8 cellular contexts compared by ENCODE assay signal in the genomic region with DNA sequence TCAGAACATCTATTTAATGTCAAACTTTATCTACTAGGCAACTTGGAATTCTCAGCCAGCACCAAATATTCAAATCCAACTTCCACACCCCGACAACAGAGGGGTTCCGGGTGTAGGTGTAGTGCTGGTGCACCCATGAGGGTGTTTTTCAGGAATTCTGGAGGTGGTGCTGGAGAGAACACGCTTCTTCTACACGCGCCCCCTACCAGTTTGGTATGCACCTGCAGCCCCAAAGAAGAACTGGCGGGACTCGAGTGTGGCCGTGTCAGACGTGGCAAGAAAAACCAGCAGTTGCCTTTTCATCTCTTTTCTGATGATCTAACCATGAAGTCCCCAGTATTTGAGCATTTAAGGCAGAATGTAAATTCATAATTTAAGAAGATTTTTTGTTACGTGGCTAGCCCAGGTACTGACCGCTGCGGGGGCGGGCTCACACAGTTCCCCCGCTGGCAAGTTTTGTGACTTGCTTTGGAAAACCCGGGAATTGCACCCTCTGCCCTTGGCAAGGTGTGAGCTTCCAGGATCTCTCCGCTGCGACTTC. TPM values are rescaled to one million over a fixed set of nuclear protein-coding genes. Genes with fewer than 3 reads are reported as not detected.
DNase-seq lines count a peak whose midpoint lies in the region; ATAC-seq and TF ChIP-seq lines count a peak whose summit lies in the region.

No MANE protein-coding gene starts in this region.

- DNase-seq in DMS 273 treated with DMSO at 0.1 percent for 48 hours (lab: John Stamatoyannopoulos, UW): peak; percentile 75
- peak; percentile 72 for DNase-seq in KBM-7
- DNase-seq in foreskin keratinocyte: peak in 1 of 2 donors; percentile 30
- DNase-seq in neural crest cell (ENCODE audit: low read depth, low spot score): peak; percentile 65
- DNase-seq in tibial nerve (ENCODE audit: low spot score in 2 of 2): peak in 1 of 2 donors; percentile 36

- H3K36me3 Mint-ChIP-seq in activated T-helper 17 cell treated with anti-CD3 and anti-CD28 coated beads, Interleukin-2, amount 50 U/mL, for 72 hours (ENCODE audit: low read depth): no peaks in the 10 kb centered on the region
- no peaks in the 10 kb centered on the region for H3K36me3 Mint-ChIP-seq in neural crest cell (ENCODE audit: low read depth)

- ATAC-seq in GM21717 (IDR thresholded peaks at IDR 0.05; ENCODE audit: unreplicated experiment): peak; percentile 57
- peak; percentile 70 for ATAC-seq in activated T-helper 17 cell treated with anti-CD3 and anti-CD28 coated beads, Interleukin-2, amount 50 U/mL, for 72 hours (replicated peaks)
- ATAC-seq in foreskin keratinocyte: peak; percentile 72

- H3K27me3 ChIP-seq in foreskin keratinocyte (peaks cover 60% of the 10 kb centered on the region), tibial nerve (no peaks in the 10 kb centered on the region)

- H3K4me3 Mint-ChIP-seq in activated T-helper 17 cell treated with anti-CD3 and anti-CD28 coated beads, Interleukin-2, amount 50 U/mL, for 72 hours: peak overlapping the region; percentile 79
- H3K4me3 Mint-ChIP-seq in neural crest cell: peak overlapping the region; percentile 94

- H3K4me1 Mint-ChIP-seq in activated T-helper 17 cell treated with anti-CD3 and anti-CD28 coated beads, Interleukin-2, amount 50 U/mL, for 72 hours: no peaks in the 10 kb centered on the region
- H3K4me1 Mint-ChIP-seq in neural crest cell: peaks cover 10% of the 10 kb centered on the region

- H3K27me3 Mint-ChIP-seq in activated T-helper 17 cell treated with anti-CD3 and anti-CD28 coated beads, Interleukin-2, amount 50 U/mL, for 72 hours: peaks cover 34% of the 10 kb centered on the region
- H3K27me3 Mint-ChIP-seq in neural crest cell (ENCODE audit: low read depth): peaks cover 47% of the 10 kb centered on the region

- no peaks in the 10 kb centered on the region for H3K4me1 ChIP-seq in foreskin keratinocyte
- peaks cover 0 to 16% (median 0%) of the 10 kb centered on the region in 4 donors for H3K4me1 ChIP-seq in tibial nerve

- TF ChIP-seq CTCF in foreskin keratinocyte (conservative IDR thresholded peaks at IDR 0.05): peak; percentile 53
- TF ChIP-seq CTCF in neural crest cell (conservative IDR thresholded peaks at IDR 0.05): peak; percentile 74
- peak; percentile 43 to 65 (median 50) for TF ChIP-seq CTCF in tibial nerve (IDR thresholded peaks at IDR 0.05)

- in situ Hi-C loops in KBM-7 (cut with MboI; ENCODE audit: low pct_unique_long_range_greater_than_20kb, low sequenced_read_pairs): no loop called here

- 3 to 4% methylated on average over 17 of the region's 17 CpGs for WGBS in tibial nerve, 2 donors

- H3K27ac ChIP-seq in foreskin keratinocyte (no peak overlapping the region), tibial nerve (peak overlapping the region in 3 of 4 donors; percentile 59 to 80 (median 78))

- H3K27ac Mint-ChIP-seq in activated T-helper 17 cell treated with anti-CD3 and anti-CD28 coated beads, Interleukin-2, amount 50 U/mL, for 72 hours: no peak overlapping the region
- H3K27ac Mint-ChIP-seq in neural crest cell (ENCODE audit: unreplicated experiment): no peak overlapping the region

- no peaks in the 10 kb centered on the region for H3K36me3 ChIP-seq in tibial nerve

- H3K9me3 ChIP-seq in tibial nerve: no peaks in the 10 kb centered on the region

- TF ChIP-seq POLR2A in tibial nerve (IDR thresholded peaks at IDR 0.05): no peak

- H3K4me3 ChIP-seq in tibial nerve: peak overlapping the region; percentile 53 to 95 (median 82)

- no peak for TF ChIP-seq EP300 in tibial nerve (IDR thresholded peaks at IDR 0.05)

- H3K9me3 Mint-ChIP-seq in activated T-helper 17 cell treated with anti-CD3 and anti-CD28 coated beads, Interleukin-2, amount 50 U/mL, for 72 hours: no peaks in the 10 kb centered on the region
- no peaks in the 10 kb centered on the region for H3K9me3 Mint-ChIP-seq in neural crest cell

TF ChIP-seq in PFSK-1, 5 proteins besides CTCF, POLR2A, EP300 and RAD21:
- TF ChIP-seq FOXP2 (optimal IDR thresholded peaks at IDR 0.05; ENCODE audit: borderline replicate concordance, extremely low read depth, extremely low read length, insufficient read depth): no peak
- no peak for TF ChIP-seq REST (IDR thresholded peaks at IDR 0.05; ENCODE audit: insufficient read depth in 1 of 2, low read depth in 2 of 2, low read length in 2 of 2)
- no peak for TF ChIP-seq TAF1 (IDR thresholded peaks at IDR 0.05; ENCODE audit: borderline replicate concordance, insufficient read depth, low read length)
- TF ChIP-seq POLR2AphosphoS5 (IDR thresholded peaks at IDR 0.05; ENCODE audit: low read depth, low read length): no peak
- peak; percentile 59; the same call in 1 of the 2 replicates for TF ChIP-seq SIN3A (IDR thresholded peaks at IDR 0.05; ENCODE audit: borderline replicate concordance, insufficient read depth, low read length)
TF ChIP-seq in PFSK-1: peak in this region for 1.

RNA-seq across cellular contexts. Expression of gene TLCD4, which starts 0.4 kb away (rescaled TPM):
- 0.73 TPM for polyA plus RNA-seq in PFSK-1 (2012; ENCODE audit: insufficient read length, low read depth)
- under 1 TPM; 0.04 to 0.48 TPM for total RNA-seq in activated T-helper 17 cell treated with anti-CD3 and anti-CD28 coated beads, Interleukin-2, amount 50 U/mL, for 72 hours
- 0.10 and 0.11 TPM in 2 replicates for total RNA-seq in foreskin keratinocyte
- polyA plus RNA-seq in foreskin keratinocyte: 0.01 and 0.16 TPM in 2 replicates
- 0.89 and 1.2 TPM in 2 replicates for total RNA-seq in neural crest cell
- total RNA-seq in tibial nerve: 1 to 10 TPM; 5.7 to 9.2 (median 8.3) TPM

RNA-seq across cellular contexts. Expression of gene ALG14, which starts 44.0 kb away (rescaled TPM):
- polyA plus RNA-seq in PFSK-1 (2012; ENCODE audit: insufficient read length, low read depth): 10.6 TPM
- 1 to 10 TPM; 6.2 to 7.8 TPM for total RNA-seq in activated T-helper 17 cell treated with anti-CD3 and anti-CD28 coated beads, Interleukin-2, amount 50 U/mL, for 72 hours
- total RNA-seq in foreskin keratinocyte (4.8 and 5.4 TPM in 2 replicates), neural crest cell (4.5 and 5.5 TPM in 2 replicates), tibial nerve (1 to 10 TPM; 1.1 to 1.6 (median 1.5) TPM)
- 3.9 and 6.8 TPM in 2 replicates for polyA plus RNA-seq in foreskin keratinocyte
